In genomic region chr11:1531418-1531817, GRCh38 we compare ENCODE assay signal across 1 cellular context.
TF ChIP-seq lines count a peak whose summit lies in the region.

No MANE protein-coding gene starts in this region.

TF ChIP-seq in WTC11, 78 proteins besides CTCF, POLR2A, EP300 and RAD21 (continued from another document):
- TF ChIP-seq E2F4 (CRISPR knock-in tag; IDR thresholded peaks at IDR 0.05; ENCODE audit: borderline replicate concordance, low read depth) (no peak), KAT7 (CRISPR knock-in tag; IDR thresholded peaks at IDR 0.05; ENCODE audit: borderline replicate concordance) (no peak), TEAD1 (CRISPR knock-in tag; IDR thresholded peaks at IDR 0.05) (no peak), HMGA2 (CRISPR knock-in tag; IDR thresholded peaks at IDR 0.05) (no peak), SMAD3 (CRISPR knock-in tag; IDR thresholded peaks at IDR 0.05; ENCODE audit: borderline replicate concordance) (no peak), TCF7 (CRISPR knock-in tag; IDR thresholded peaks at IDR 0.05; ENCODE audit: low read depth) (no peak), SOX15 (CRISPR knock-in tag; IDR thresholded peaks at IDR 0.05) (no peak), IRF1 (CRISPR knock-in tag; IDR thresholded peaks at IDR 0.05) (no peak)
- TF ChIP-seq, protein P1, sequence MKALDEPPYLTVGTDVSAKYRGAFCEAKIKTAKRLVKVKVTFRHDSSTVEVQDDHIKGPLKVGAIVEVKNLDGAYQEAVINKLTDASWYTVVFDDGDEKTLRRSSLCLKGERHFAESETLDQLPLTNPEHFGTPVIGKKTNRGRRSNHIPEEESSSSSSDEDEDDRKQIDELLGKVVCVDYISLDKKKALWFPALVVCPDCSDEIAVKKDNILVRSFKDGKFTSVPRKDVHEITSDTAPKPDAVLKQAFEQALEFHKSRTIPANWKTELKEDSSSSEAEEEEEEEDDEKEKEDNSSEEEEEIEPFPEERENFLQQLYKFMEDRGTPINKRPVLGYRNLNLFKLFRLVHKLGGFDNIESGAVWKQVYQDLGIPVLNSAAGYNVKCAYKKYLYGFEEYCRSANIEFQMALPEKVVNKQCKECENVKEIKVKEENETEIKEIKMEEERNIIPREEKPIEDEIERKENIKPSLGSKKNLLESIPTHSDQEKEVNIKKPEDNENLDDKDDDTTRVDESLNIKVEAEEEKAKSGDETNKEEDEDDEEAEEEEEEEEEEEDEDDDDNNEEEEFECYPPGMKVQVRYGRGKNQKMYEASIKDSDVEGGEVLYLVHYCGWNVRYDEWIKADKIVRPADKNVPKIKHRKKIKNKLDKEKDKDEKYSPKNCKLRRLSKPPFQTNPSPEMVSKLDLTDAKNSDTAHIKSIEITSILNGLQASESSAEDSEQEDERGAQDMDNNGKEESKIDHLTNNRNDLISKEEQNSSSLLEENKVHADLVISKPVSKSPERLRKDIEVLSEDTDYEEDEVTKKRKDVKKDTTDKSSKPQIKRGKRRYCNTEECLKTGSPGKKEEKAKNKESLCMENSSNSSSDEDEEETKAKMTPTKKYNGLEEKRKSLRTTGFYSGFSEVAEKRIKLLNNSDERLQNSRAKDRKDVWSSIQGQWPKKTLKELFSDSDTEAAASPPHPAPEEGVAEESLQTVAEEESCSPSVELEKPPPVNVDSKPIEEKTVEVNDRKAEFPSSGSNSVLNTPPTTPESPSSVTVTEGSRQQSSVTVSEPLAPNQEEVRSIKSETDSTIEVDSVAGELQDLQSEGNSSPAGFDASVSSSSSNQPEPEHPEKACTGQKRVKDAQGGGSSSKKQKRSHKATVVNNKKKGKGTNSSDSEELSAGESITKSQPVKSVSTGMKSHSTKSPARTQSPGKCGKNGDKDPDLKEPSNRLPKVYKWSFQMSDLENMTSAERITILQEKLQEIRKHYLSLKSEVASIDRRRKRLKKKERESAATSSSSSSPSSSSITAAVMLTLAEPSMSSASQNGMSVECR (CRISPR knock-in tag; IDR thresholded peaks at IDR 0.05; ENCODE audit: borderline replicate concordance) = no peak
- TF ChIP-seq, protein P2, sequence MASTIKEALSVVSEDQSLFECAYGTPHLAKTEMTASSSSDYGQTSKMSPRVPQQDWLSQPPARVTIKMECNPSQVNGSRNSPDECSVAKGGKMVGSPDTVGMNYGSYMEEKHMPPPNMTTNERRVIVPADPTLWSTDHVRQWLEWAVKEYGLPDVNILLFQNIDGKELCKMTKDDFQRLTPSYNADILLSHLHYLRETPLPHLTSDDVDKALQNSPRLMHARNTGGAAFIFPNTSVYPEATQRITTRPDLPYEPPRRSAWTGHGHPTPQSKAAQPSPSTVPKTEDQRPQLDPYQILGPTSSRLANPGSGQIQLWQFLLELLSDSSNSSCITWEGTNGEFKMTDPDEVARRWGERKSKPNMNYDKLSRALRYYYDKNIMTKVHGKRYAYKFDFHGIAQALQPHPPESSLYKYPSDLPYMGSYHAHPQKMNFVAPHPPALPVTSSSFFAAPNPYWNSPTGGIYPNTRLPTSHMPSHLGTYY (CRISPR knock-in tag; IDR thresholded peaks at IDR 0.05) = no peak
